Comparison of ENCODE assay signal across 7 cellular contexts in genomic region chr14:88189040-88189839, GRCh38.
A peak's percentile ranks its signal among the peaks of the same experiment; 100 is the strongest.
DNase-seq lines count a peak whose midpoint lies in the region; ATAC-seq and TF ChIP-seq lines count a peak whose summit lies in the region.

No MANE protein-coding gene starts in this region.

- peak overlapping the region; percentile 89; the same call in 1 of the 2 replicates for H3K27ac Mint-ChIP-seq in GM23338

- peaks cover 2% of the 10 kb centered on the region for H3K27me3 Mint-ChIP-seq in GM23338 (ENCODE audit: insufficient read depth, low read depth, poor library complexity)

- H3K4me1 ChIP-seq in GM23338 (ENCODE audit: insufficient read depth) (peaks cover 15% of the 10 kb centered on the region), Loucy (ENCODE audit: insufficient read depth, low read length, poor library complexity, severe bottlenecking) (no peaks in the 10 kb centered on the region)

- H2AFZ ChIP-seq in GM23338 = peak overlapping the region; percentile 94
- H2AFZ ChIP-seq in Loucy (ENCODE audit: low read length) = peak overlapping the region; percentile 59

- in situ Hi-C loops in astrocyte of the cerebellum (cut with HindIII; ENCODE audit: low sequenced_read_pairs) = no loop called here

- H3K9me3 Mint-ChIP-seq in GM23338 = no peaks in the 10 kb centered on the region; the same call in 2 of the 3 replicates

- CTCF ChIA-PET in RWPE1 (lab: Yijun Ruan, JAX) = interaction anchor here (0.5 to 2.7 kb wide), 26 partner anchors 8 to 478 kb away, joined by 3 to 13 read pairs (median 3); partner anchors contain the start of gene SPATA7

- H3K27ac ChIP-seq in GM23338 (ENCODE audit: low read depth) (0 out of 2 replicates have a peak overlapping the region, but pooled peaks have one; percentile 7), RWPE1 (no peak overlapping the region)

- no peaks in the 10 kb centered on the region for H3K27me3 ChIP-seq in GM23338 (ENCODE audit: insufficient read depth)
- no peaks in the 10 kb centered on the region for H3K27me3 ChIP-seq in Loucy (ENCODE audit: insufficient read depth, low read length, poor library complexity, severe bottlenecking)

- H4K20me1 ChIP-seq in GM23338 (replicated peaks; ENCODE audit: insufficient read depth) = no peaks in the 10 kb centered on the region
- H4K20me1 ChIP-seq in Loucy (ENCODE audit: insufficient read depth, low read length, poor library complexity, severe bottlenecking) = no peaks in the 10 kb centered on the region

- no peaks in the 10 kb centered on the region for H3K36me3 Mint-ChIP-seq in GM23338 (ENCODE audit: low read depth)

- H3K4me2 ChIP-seq in GM23338 = peak overlapping the region; percentile 65
- H3K4me2 ChIP-seq in Loucy (ENCODE audit: low read depth, low read length, poor library complexity, severe bottlenecking) = peak overlapping the region; percentile 20

- POLR2A ChIA-PET in RWPE1 (lab: Yijun Ruan, JAX; ENCODE audit: low non-redundant PET) = no interaction called here

- H3K4me3 ChIP-seq in GM23338 (peak overlapping the region; percentile 39), Loucy (ENCODE audit: low read length, poor library complexity, severe bottlenecking) (no peak overlapping the region), astrocyte of the cerebellum (ENCODE audit: low read depth, low read length) (no peak overlapping the region)

- H3K79me2 ChIP-seq in GM23338 (replicated peaks; ENCODE audit: insufficient read depth) = no peaks in the 10 kb centered on the region
- H3K79me2 ChIP-seq in Loucy (ENCODE audit: insufficient read depth, low read length) = no peaks in the 10 kb centered on the region

- no peak overlapping the region for H3K9ac ChIP-seq in Loucy (ENCODE audit: low read depth, low read length, poor library complexity, severe bottlenecking)

- ATAC-seq in GM23338 = peak; percentile 96
- peak; percentile 91 for ATAC-seq in sciatic nerve

- no peaks in the 10 kb centered on the region for H3K9me3 ChIP-seq in Loucy (ENCODE audit: insufficient read depth, low read depth, low read length)

- H3K9me2 ChIP-seq in GM23338 (ENCODE audit: insufficient read depth) (no peaks in the 10 kb centered on the region), Loucy (replicated peaks; ENCODE audit: low read depth, low read length) (no peaks in the 10 kb centered on the region)

- peaks cover 31% of the 10 kb centered on the region for H3K4me1 Mint-ChIP-seq in GM23338

- H3F3A ChIP-seq in GM23338 (replicated peaks; ENCODE audit: low read depth) (no peaks in the 10 kb centered on the region), Loucy (ENCODE audit: low read depth) (no peaks in the 10 kb centered on the region)

- H3K36me3 ChIP-seq in GM23338 (ENCODE audit: insufficient read depth) = no peaks in the 10 kb centered on the region
- H3K36me3 ChIP-seq in Loucy (ENCODE audit: insufficient read depth, low read length) = no peaks in the 10 kb centered on the region

- TF ChIP-seq CTCF in GM23338 (conservative IDR thresholded peaks at IDR 0.05; ENCODE audit: low read depth in 2 of 2) (peak; percentile 82 to 92), Loucy (conservative IDR thresholded peaks at IDR 0.05; ENCODE audit: low read length) (peak; percentile 84), RWPE1 (conservative IDR thresholded peaks at IDR 0.05; ENCODE audit: low read depth) (peak; percentile 56), astrocyte of the cerebellum (IDR thresholded peaks at IDR 0.05; ENCODE audit: low read depth, low read length, missing control alignments) (peak; percentile 80)

- intact Hi-C loops in sciatic nerve (cut with DNase I) = no loop called here

- DNase-seq in GM04504 (ENCODE audit: low read depth) (peak; percentile 71), GM23338 (ENCODE audit: low spot score) (peak; percentile 95), RWPE1 (ENCODE audit: low spot score) (peak; percentile 63), astrocyte of the cerebellum (ENCODE audit: low read depth) (peak; percentile 76), hypothalamus (lab: John Stamatoyannopoulos, UW) (peak in 38 of 51 donors; percentile 7 to 84 (median 52)), sciatic nerve (ENCODE audit: low spot score) (peak; percentile 70)

- peak overlapping the region; percentile 60; the same call in 2 of the 3 replicates for H3K4me3 Mint-ChIP-seq in GM23338

TF ChIP-seq in GM23338, 12 proteins besides CTCF, POLR2A, EP300 and RAD21 (continues in another document):
- TF ChIP-seq EZH2 (IDR thresholded peaks at IDR 0.05; ENCODE audit: low read depth, unreplicated experiment) = no peak
- no peak for TF ChIP-seq NANOG (IDR thresholded peaks at IDR 0.05; ENCODE audit: borderline replicate concordance)
- no peak for TF ChIP-seq ETS1 (IDR thresholded peaks at IDR 0.05)
- no peak for TF ChIP-seq EZH2phosphoT487 (IDR thresholded peaks at IDR 0.05; ENCODE audit: unreplicated experiment)
- TF ChIP-seq REST (IDR thresholded peaks at IDR 0.05; ENCODE audit: unreplicated experiment) = no peak
- TF ChIP-seq ZNF331 (CRISPR knock-in tag; IDR thresholded peaks at IDR 0.05; ENCODE audit: low read depth) = no peak
- no peak for TF ChIP-seq ZNF114 (CRISPR knock-in tag; IDR thresholded peaks at IDR 0.05)
